Comparison of ENCODE assay signal across 1 cellular context in genomic region chr3:156781310-156782230, GRCh38.
TF ChIP-seq lines count a peak whose summit lies in the region.

No MANE protein-coding gene starts in this region.

TF ChIP-seq in K562, 482 proteins besides CTCF, POLR2A, EP300 and RAD21 (continued from another document and continues in another):
- no peak for TF ChIP-seq ATF2 (CRISPR knock-in tag; IDR thresholded peaks at IDR 0.05)
- TF ChIP-seq ZNF347 (CRISPR knock-in tag; IDR thresholded peaks at IDR 0.05; ENCODE audit: low read depth), result no peak
- TF ChIP-seq NR2C2 (CRISPR knock-in tag; IDR thresholded peaks at IDR 0.05), result no peak
- TF ChIP-seq NR2C2 (tag; IDR thresholded peaks at IDR 0.05), result 0 out of 2 replicates have a peak, but pooled peaks have one; percentile 11
- TF ChIP-seq ZKSCAN1 (IDR thresholded peaks at IDR 0.05; ENCODE audit: low read depth, low read length), result no peak
- TF ChIP-seq ZNF324 (CRISPR knock-in tag; IDR thresholded peaks at IDR 0.05), result no peak
- TF ChIP-seq ZFP1 (CRISPR knock-in tag; IDR thresholded peaks at IDR 0.05), result no peak
- TF ChIP-seq NFRKB (IDR thresholded peaks at IDR 0.05; ENCODE audit: low read depth), result peak; percentile 23; the same call in 1 of the 2 replicates
- TF ChIP-seq ZNF586 (CRISPR knock-in tag; conservative IDR thresholded peaks at IDR 0.05), result no peak
- TF ChIP-seq JUND (IDR thresholded peaks at IDR 0.05; ENCODE audit: borderline replicate concordance, low read depth, low read length), result peak; percentile 87
- peak; percentile 89; the same call in 2 of the 3 replicates for TF ChIP-seq JUND (tag; IDR thresholded peaks at IDR 0.05; ENCODE audit: borderline replicate concordance, low read depth, low read length)
- TF ChIP-seq SIX5 (IDR thresholded peaks at IDR 0.05; ENCODE audit: borderline replicate concordance in 1 of 2, insufficient read depth in 1 of 2, low read depth in 1 of 2, low read length in 2 of 2), result no peak
- TF ChIP-seq JUN (IDR thresholded peaks at IDR 0.05; ENCODE audit: borderline replicate concordance, low read depth, low read length), result peak; percentile 69
- TF ChIP-seq JUN (CRISPR knock-in tag; IDR thresholded peaks at IDR 0.05; ENCODE audit: borderline replicate concordance), result no peak
- TF ChIP-seq ZFP91 (CRISPR knock-in tag; IDR thresholded peaks at IDR 0.05), result no peak
- TF ChIP-seq TFAM (CRISPR knock-in tag; conservative IDR thresholded peaks at IDR 0.05), result no peak
- no peak for TF ChIP-seq GTF2B (IDR thresholded peaks at IDR 0.05; ENCODE audit: extremely low read depth, insufficient read length)
- TF ChIP-seq EWSR1 (IDR thresholded peaks at IDR 0.05; ENCODE audit: borderline replicate concordance, low read depth, partially characterized antibody), result no peak
- TF ChIP-seq ZNF184 (CRISPR knock-in tag; IDR thresholded peaks at IDR 0.05), result no peak
- peak; percentile 52 to 55; a peak in 2 of 4 replicates for TF ChIP-seq KDM1A (IDR thresholded peaks at IDR 0.05)
- TF ChIP-seq BCOR (IDR thresholded peaks at IDR 0.05), result 0 out of 2 replicates have a peak, but pooled peaks have one; percentile 13
- TF ChIP-seq NFE2L1 (tag; IDR thresholded peaks at IDR 0.05; ENCODE audit: borderline replicate concordance, low read depth), result peak; percentile 24; the same call in 1 of the 2 replicates
- no peak for TF ChIP-seq ID3 (CRISPR knock-in tag; IDR thresholded peaks at IDR 0.05)
- no peak for TF ChIP-seq ID3 (tag; IDR thresholded peaks at IDR 0.05)
- TF ChIP-seq RERE (CRISPR knock-in tag; IDR thresholded peaks at IDR 0.05; ENCODE audit: borderline replicate concordance), result no peak
- no peak for TF ChIP-seq TCF15 (CRISPR knock-in tag; IDR thresholded peaks at IDR 0.05)
- TF ChIP-seq ZNF583 (CRISPR knock-in tag; IDR thresholded peaks at IDR 0.05), result no peak
- no peak; the same call in 1 of the 2 replicates for TF ChIP-seq GMEB1 (CRISPR knock-in tag; IDR thresholded peaks at IDR 0.05)
- TF ChIP-seq CC2D1A (IDR thresholded peaks at IDR 0.05), result no peak
- no peak for TF ChIP-seq PPARD (CRISPR knock-in tag; IDR thresholded peaks at IDR 0.05)
- TF ChIP-seq EP400 (IDR thresholded peaks at IDR 0.05), result peak; percentile 44
- TF ChIP-seq ZBTB8A (IDR thresholded peaks at IDR 0.05; ENCODE audit: partially characterized antibody), result no peak
- TF ChIP-seq MTF1 (CRISPR knock-in tag; IDR thresholded peaks at IDR 0.05; ENCODE audit: borderline replicate concordance), result no peak
- peak; percentile 75; the same call in 1 of the 2 replicates for TF ChIP-seq ATF7 (IDR thresholded peaks at IDR 0.05)
- TF ChIP-seq ZMIZ1 (IDR thresholded peaks at IDR 0.05; ENCODE audit: low read depth in 2 of 2, low read length in 2 of 2), result no peak
- TF ChIP-seq CLOCK (CRISPR knock-in tag; IDR thresholded peaks at IDR 0.05; ENCODE audit: borderline replicate concordance), result no peak
- no peak for TF ChIP-seq KAT2B (IDR thresholded peaks at IDR 0.05; ENCODE audit: low read depth, low read length)
- TF ChIP-seq SMC3 (conservative IDR thresholded peaks at IDR 0.05; ENCODE audit: insufficient read depth, low read depth, low read length), result no peak
- no peak for TF ChIP-seq NR2F6 (CRISPR knock-in tag; IDR thresholded peaks at IDR 0.05)
- peak; percentile 96 for TF ChIP-seq FOSL1 (tag; conservative IDR thresholded peaks at IDR 0.05)
- peak; percentile 27 for TF ChIP-seq TAF9B (IDR thresholded peaks at IDR 0.05; ENCODE audit: partially characterized antibody)
- TF ChIP-seq TARDBP (IDR thresholded peaks at IDR 0.05), result no peak
- TF ChIP-seq PRPF4 (IDR thresholded peaks at IDR 0.05; ENCODE audit: insufficient read depth, low read depth, low read length, poor library complexity, severe bottlenecking), result no peak
- 0 out of 2 replicates have a peak, but pooled peaks have one; percentile 13 for TF ChIP-seq HES1 (IDR thresholded peaks at IDR 0.05; ENCODE audit: low read depth)
- TF ChIP-seq PRMT5 (CRISPR knock-in tag; IDR thresholded peaks at IDR 0.05), result no peak
- no peak for TF ChIP-seq ZNF140 (CRISPR knock-in tag; IDR thresholded peaks at IDR 0.05)
- TF ChIP-seq MYC (IDR thresholded peaks at IDR 0.05; ENCODE audit: low read depth, low read length), result 0 out of 2 replicates have a peak, but pooled peaks have one; percentile 28
- no peak for TF ChIP-seq MYC (CRISPR knock-in tag; IDR thresholded peaks at IDR 0.05; ENCODE audit: borderline replicate concordance, low read depth)
- no peak for TF ChIP-seq NFATC3 (IDR thresholded peaks at IDR 0.05)
